Comparison of ENCODE assay signal across 26 cellular contexts in the genomic region with DNA sequence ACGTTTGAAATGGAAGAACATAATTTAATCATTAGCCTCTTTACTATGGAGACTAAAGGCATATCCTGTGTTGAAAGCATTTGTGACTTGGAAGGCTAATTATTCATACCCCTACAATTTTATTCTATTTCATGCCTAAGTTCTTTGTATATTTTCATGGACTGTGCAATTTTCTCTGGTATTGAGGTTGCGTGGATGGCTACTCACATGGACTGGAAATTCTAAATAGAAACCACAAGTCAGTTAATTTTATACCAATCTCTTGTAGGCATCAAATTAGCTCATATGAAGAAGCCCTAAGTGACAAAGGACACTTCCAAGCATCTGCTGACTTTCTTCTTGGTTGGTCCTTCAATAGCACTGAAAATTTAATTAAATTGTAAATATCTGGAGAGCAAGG.
"Had no signal": no experiment of that assay in that cellular context is flagged by ENCODE, and none has a peak within 500 bp of the region (broad histone marks: within the 10 kb centered on the region; RNA-seq: fewer than 3 reads in every experiment).

No MANE protein-coding gene starts in this region.

- H3K4me3 ChIP-seq: adrenal gland, body of pancreas, breast epithelium, PC-9, SJSA1 had no signal

- H3K27me3 ChIP-seq: adrenal gland, body of pancreas, breast epithelium, SJSA1 had no signal

- H3K9ac ChIP-seq: SK-N-SH had no signal

- H3K9me3 ChIP-seq: adrenal gland, body of pancreas, breast epithelium, SJSA1, SK-N-SH had no signal

- H3K4me2 ChIP-seq: PC-9, SK-N-SH had no signal

- H3K27ac ChIP-seq: adrenal gland, body of pancreas, breast epithelium, PC-9, SJSA1 had no signal

- H3K4me1 ChIP-seq: adrenal gland, body of pancreas, breast epithelium, SJSA1 had no signal

- ATAC-seq: activated CD4-positive, alpha-beta T cell treated with anti-CD3 and anti-CD28 coated beads for 36 hours; activated CD4-positive, CD25-positive, alpha-beta regulatory T cell treated with anti-CD3 and anti-CD28 coated beads, Interleukin-2, amount 50 U/mL, for 24 hours; activated naive CD4-positive, alpha-beta T cell treated with anti-CD3 and anti-CD28 coated beads, Interleukin-2, amount 50 U/mL, for 72 hours; activated T-cell treated with anti-CD3 and anti-CD28 coated beads, Interleukin-2, amount 50 U/mL, for 4 hours; body of pancreas had no signal

- H3K36me3 ChIP-seq: adrenal gland, breast epithelium, SJSA1 had no signal

- DNase-seq: activated CD4-positive, alpha-beta memory T cell treated with anti-CD3 and anti-CD28 coated beads for 36 hours; activated CD4-positive, alpha-beta T cell treated with anti-CD3 and anti-CD28 coated beads for 36 hours; activated CD4-positive, alpha-beta T cell treated with anti-CD3 and anti-CD28 coated beads, Interleukin-2, amount 50 U/mL, for 1 hour; activated CD8-positive, alpha-beta memory T cell treated with anti-CD3 and anti-CD28 coated beads, Interleukin-2, amount 50 U/mL, for 4 hours; activated gamma-delta T cell treated with Interleukin-2 at 50 U/mL for 16 hours; activated naive CD4-positive, alpha-beta T cell treated with anti-CD3 and anti-CD28 coated beads for 36 hours; activated T-cell treated with anti-CD3 and anti-CD28 coated beads for 4 hours; activated T-cell treated with anti-CD3 and anti-CD28 coated beads, Interleukin-2, amount 50 U/mL, for 4 hours; adrenal gland; body of pancreas; MM.1S; MV-4-11; NCI-H1092 treated with DMSO at 0.1 percent for 48 hours; NCI-H146; NCI-H187; NCI-H2081; NCI-H345; NCI-H524 treated with DMSO at 0.1 percent for 48 hours; NCI-H748 treated with DMSO at 0.1 percent for 48 hours; PC-9; SHP77; SK-N-SH had no signal
